Comparison of ENCODE assay signal across 8 cellular contexts in genomic region chr12:4648499-4649357, GRCh38. TPM values are rescaled to one million over a fixed set of nuclear protein-coding genes. Genes with fewer than 3 reads are reported as not detected.
DNase-seq lines count a peak whose midpoint lies in the region; ATAC-seq lines count a peak whose summit lies in the region.

TSS of gene AKAP3 (minus strand) at chr12:4649051. CDS start at chr12:4638196, 10,855 bp downstream.
TSS of gene NDUFA9 (plus strand) at chr12:4649114. CDS start at chr12:4649127, 13 bp downstream.

- H3K27me3 Mint-ChIP-seq in activated CD4-positive, alpha-beta T cell treated with anti-CD3 and anti-CD28 coated beads, Interleukin-2, amount 10 ng/mL, durations not matched to agents 7 days and 5 days: no peaks in the 10 kb centered on the region
- peaks cover 11% of the 10 kb centered on the region for H3K27me3 Mint-ChIP-seq in dendritic cell treated with granulocyte-macrophage colony-stimulating factor and Interleukin-4, amounts not matched to agents 40 ng/mL and 50 ng/mL, for 4 days

- H3K4me1 Mint-ChIP-seq in activated CD4-positive, alpha-beta T cell treated with anti-CD3 and anti-CD28 coated beads, Interleukin-2, amount 10 ng/mL, durations not matched to agents 7 days and 5 days: peaks cover 46% of the 10 kb centered on the region
- H3K4me1 Mint-ChIP-seq in dendritic cell treated with granulocyte-macrophage colony-stimulating factor and Interleukin-4, amounts not matched to agents 40 ng/mL and 50 ng/mL, for 4 days (ENCODE audit: low read depth): peaks cover 48% of the 10 kb centered on the region

- CTCF ChIA-PET in activated CD4-positive, alpha-beta T cell treated with anti-CD3 and anti-CD28 coated beads, Interleukin-2, amount 10 ng/mL, durations not matched to agents 7 days and 5 days (lab: Charles Lee): interaction anchor here (0.5 to 1.5 kb wide), 5 partner anchors 10 to 321 kb away, joined by 3 to 7 read pairs (median 4); no protein-coding TSS in a partner anchor

- peaks cover 1% of the 10 kb centered on the region for H3K36me3 Mint-ChIP-seq in activated CD4-positive, alpha-beta T cell treated with anti-CD3 and anti-CD28 coated beads, Interleukin-2, amount 10 ng/mL, durations not matched to agents 7 days and 5 days (ENCODE audit: low read depth)
- peaks cover 25% of the 10 kb centered on the region for H3K36me3 Mint-ChIP-seq in dendritic cell treated with granulocyte-macrophage colony-stimulating factor and Interleukin-4, amounts not matched to agents 40 ng/mL and 50 ng/mL, for 4 days (ENCODE audit: low read depth)

- POLR2A ChIA-PET in activated CD4-positive, alpha-beta T cell treated with anti-CD3 and anti-CD28 coated beads, Interleukin-2, amount 10 ng/mL, durations not matched to agents 7 days and 5 days (lab: Charles Lee): interaction anchor here (0.7 kb wide), 1 partner anchor 35 kb away, joined by 3 read pairs; no protein-coding TSS in a partner anchor

- peak; percentile 91 for ATAC-seq in GM19035 (IDR thresholded peaks at IDR 0.05; ENCODE audit: unreplicated experiment)
- ATAC-seq in HG03432 (IDR thresholded peaks at IDR 0.05; ENCODE audit: unreplicated experiment): peak; percentile 82
- ATAC-seq in left lobe of liver: peak; percentile 97

- no peaks in the 10 kb centered on the region for H3K9me3 Mint-ChIP-seq in activated CD4-positive, alpha-beta T cell treated with anti-CD3 and anti-CD28 coated beads, Interleukin-2, amount 10 ng/mL, durations not matched to agents 7 days and 5 days
- H3K9me3 Mint-ChIP-seq in dendritic cell treated with granulocyte-macrophage colony-stimulating factor and Interleukin-4, amounts not matched to agents 40 ng/mL and 50 ng/mL, for 4 days: no peaks in the 10 kb centered on the region

- H3K4me3 Mint-ChIP-seq in activated CD4-positive, alpha-beta T cell treated with anti-CD3 and anti-CD28 coated beads, Interleukin-2, amount 10 ng/mL, durations not matched to agents 7 days and 5 days: peak within 1 kb of the TSS; percentile 99
- peak within 1 kb of the TSS; percentile 100 for H3K4me3 Mint-ChIP-seq in dendritic cell treated with granulocyte-macrophage colony-stimulating factor and Interleukin-4, amounts not matched to agents 40 ng/mL and 50 ng/mL, for 4 days

- intact Hi-C loops in dendritic cell treated with granulocyte-macrophage colony-stimulating factor and Interleukin-4, amounts not matched to agents 40 ng/mL and 50 ng/mL, for 4 days (cut with micrococcal nuclease): loop anchor here (5.0 to 10.0 kb wide), 2 partner anchors 41 to 114 kb away; partner anchors contain the start of gene RAD51AP1

- DNase-seq in AG20443 (ENCODE audit: low spot score) (peak; percentile 92), NCI-H510A treated with DMSO at 0.1 percent for 48 hours (lab: John Stamatoyannopoulos, UW) (peak; percentile 84), left lobe of liver (ENCODE audit: low spot score) (peak; percentile 91)
- DNase-seq in activated CD4-positive, alpha-beta T cell treated with anti-CD3 and anti-CD28 coated beads, Interleukin-2, amount 10 ng/mL, durations not matched to agents 7 days and 5 days: peak; percentile 87
- DNase-seq in stimulated activated CD4-positive, alpha-beta T cell treated with anti-CD3 and anti-CD28 coated beads, Interleukin-2, amount 100 ng/mL, for 24 hours: peak; percentile 77 to 81

- peak within 1 kb of the TSS; percentile 97 for H3K27ac Mint-ChIP-seq in activated CD4-positive, alpha-beta T cell treated with anti-CD3 and anti-CD28 coated beads, Interleukin-2, amount 10 ng/mL, durations not matched to agents 7 days and 5 days
- peak within 1 kb of the TSS; percentile 99 for H3K27ac Mint-ChIP-seq in dendritic cell treated with granulocyte-macrophage colony-stimulating factor and Interleukin-4, amounts not matched to agents 40 ng/mL and 50 ng/mL, for 4 days

RNA-seq across cellular contexts. Expression of gene AKAP3, which starts in this region (rescaled TPM):
- 1 to 10 TPM; 2.5 to 2.6 TPM for total RNA-seq in activated CD4-positive, alpha-beta T cell treated with anti-CD3 and anti-CD28 coated beads, Interleukin-2, amount 10 ng/mL, durations not matched to agents 7 days and 5 days
- total RNA-seq in left lobe of liver: 1.6 TPM

RNA-seq across cellular contexts. Expression of gene NDUFA9, which starts in this region (rescaled TPM):
- 100 to 1,000 TPM; 105 to 120 TPM for total RNA-seq in activated CD4-positive, alpha-beta T cell treated with anti-CD3 and anti-CD28 coated beads, Interleukin-2, amount 10 ng/mL, durations not matched to agents 7 days and 5 days
- total RNA-seq in left lobe of liver: 73.5 TPM

Comparison
In these comparisons a context has a peak if more than half of its experiments do, and no peak if none do; other contexts are left out.
1. Peak in every context shown above with its lines: DNase-seq and ATAC-seq.